Comparison of ENCODE assay signal across 8 cellular contexts in the genomic region with DNA sequence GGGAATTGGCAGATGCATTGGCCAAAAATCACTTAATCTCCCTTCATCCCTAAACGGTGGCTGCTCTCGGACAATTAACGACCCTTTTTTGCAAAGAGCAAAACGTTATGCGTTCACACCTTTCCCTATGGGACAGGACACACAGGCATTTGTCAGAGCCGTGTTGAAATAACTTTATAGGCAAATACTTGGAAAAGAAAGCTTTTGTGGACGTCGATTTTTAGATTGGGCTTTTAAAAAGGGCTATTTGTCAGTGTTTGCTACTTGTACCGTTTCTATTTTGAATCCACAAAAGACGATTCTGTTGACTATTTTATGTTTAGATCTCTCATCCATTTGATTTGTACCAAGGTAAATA.
DNase-seq lines count a peak whose midpoint lies in the region; ATAC-seq lines count a peak whose summit lies in the region.

No MANE protein-coding gene starts in this region.

- H3K36me3 ChIP-seq in ectodermal cell (ENCODE audit: control insufficient read depth, insufficient read depth, low read length) (no peaks in the 10 kb centered on the region), neuron (ENCODE audit: insufficient read depth, low read length) (no peaks in the 10 kb centered on the region)

- peak overlapping the region; percentile 93 for H2AFZ ChIP-seq in neuron (ENCODE audit: low read depth, low read length)

- WGBS in ectodermal cell, 2 experiments: 24 to 35% methylated on average over 9 to 10 of the region's 10 CpGs

- H3K4me1 ChIP-seq in ectodermal cell (ENCODE audit: control insufficient read depth, insufficient read depth, low read length): no peaks in the 10 kb centered on the region
- peaks cover 9% of the 10 kb centered on the region for H3K4me1 ChIP-seq in neuron (ENCODE audit: insufficient read depth, low read length)

- ATAC-seq in GM19463 (IDR thresholded peaks at IDR 0.05; ENCODE audit: unreplicated experiment): no peak

- H3K27me3 ChIP-seq in ectodermal cell (ENCODE audit: control insufficient read depth, insufficient read depth, low read length, poor library complexity, severe bottlenecking) (peaks cover 15% of the 10 kb centered on the region), neuron (ENCODE audit: insufficient read depth, low read length) (peaks cover 33% of the 10 kb centered on the region)

- DNase-seq in DMS114 treated with DMSO at 0.1 percent for 48 hours (lab: John Stamatoyannopoulos, UW; ENCODE audit: unreplicated experiment): peak; percentile 12
- DNase-seq in NCI-H1048 (lab: John Stamatoyannopoulos, UW): peak; percentile 49
- no peak for DNase-seq in hypothalamus (lab: John Stamatoyannopoulos, UW)
- DNase-seq in activated gamma-delta T cell (lab: John Stamatoyannopoulos, UW): no peak
- DNase-seq in T-helper 9 cell: no peak

- H3K27ac ChIP-seq in ectodermal cell (ENCODE audit: insufficient read depth, low read depth, low read length, poor library complexity, severe bottlenecking): no peak overlapping the region

- H3K4me3 ChIP-seq in ectodermal cell (ENCODE audit: insufficient read depth, low read depth, low read length) (peak overlapping the region; percentile 58), neuron (ENCODE audit: low read length) (peak overlapping the region; percentile 52)

- H3K9me3 ChIP-seq in ectodermal cell (ENCODE audit: control insufficient read depth, low read length): no peaks in the 10 kb centered on the region
- no peaks in the 10 kb centered on the region for H3K9me3 ChIP-seq in neuron (ENCODE audit: low read length)

Comparison
In these comparisons a context has a peak if more than half of its experiments do, and no peak if none do; other contexts are left out.
1. DNase-seq: peak in DMS114 treated with DMSO at 0.1 percent for 48 hours (single experiment) and NCI-H1048 (single experiment); none in hypothalamus (0 of 51), activated gamma-delta T cell (single experiment) and T-helper 9 cell (single experiment).